Comparison of ENCODE assay signal across 35 cellular contexts in the genomic region with DNA sequence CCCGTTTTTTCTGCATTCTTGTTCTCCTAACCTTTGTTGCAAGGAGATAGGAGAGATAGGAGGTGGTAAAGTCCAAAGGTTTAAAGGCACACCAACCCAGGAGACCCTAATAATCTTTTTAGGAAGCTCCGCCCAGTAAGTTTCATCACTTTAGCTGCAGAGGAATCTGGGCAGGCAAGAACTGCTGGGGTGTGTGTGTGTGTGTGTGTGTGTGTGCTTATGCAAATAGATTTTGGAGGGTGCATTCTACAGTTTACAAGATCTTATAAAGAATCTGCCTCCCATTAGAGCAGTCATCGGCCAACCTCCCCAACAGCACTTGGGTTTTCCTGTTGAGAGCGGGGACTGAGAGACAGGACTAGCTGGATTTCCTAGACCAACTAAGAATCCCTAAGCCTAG. TPM values are rescaled to one million over a fixed set of nuclear protein-coding genes. Genes with fewer than 3 reads are reported as not detected.
DNase-seq lines count a peak whose midpoint lies in the region; ATAC-seq and TF ChIP-seq lines count a peak whose summit lies in the region.
"Had no signal": no experiment of that assay in that cellular context is flagged by ENCODE, and none has a peak within 500 bp of the region (broad histone marks: within the 10 kb centered on the region; RNA-seq: fewer than 3 reads in every experiment).

No MANE protein-coding gene starts in this region.

- H3K27me3 ChIP-seq in A673 (replicated peaks; ENCODE audit: insufficient read depth, low read depth, low read length, poor library complexity) (peaks cover 4% of the 10 kb centered on the region), GM23338 (ENCODE audit: insufficient read depth) (no peaks in the 10 kb centered on the region), hepatocyte (no peaks in the 10 kb centered on the region), transverse colon (peaks cover 7% of the 10 kb centered on the region)
- H3K27me3 ChIP-seq: adrenal gland, body of pancreas, heart left ventricle, ovary had no signal

- peaks cover 7% of the 10 kb centered on the region; the same call in 2 of the 3 replicates for H3K4me1 Mint-ChIP-seq in GM23338

- H3K4me2 ChIP-seq in GM23338 (no peak overlapping the region), hepatocyte (no peak overlapping the region)
- H3K4me2 ChIP-seq: A549, smooth muscle cell had no signal

- BruUV-seq in A673 (replicated peaks; lab: Mats Ljungman, UMichigan): no TSS peak

- no peak for TF ChIP-seq POLR2A in transverse colon (IDR thresholded peaks at IDR 0.05)

- H3K4me3 ChIP-seq in A673 (ENCODE audit: low read depth, low read length, poor library complexity, severe bottlenecking): no peak overlapping the region
- H3K4me3 ChIP-seq in GM23338: no peak overlapping the region
- peak overlapping the region; percentile 24; the same call in 1 of the 2 replicates for H3K4me3 ChIP-seq in SK-N-MC
- no peak overlapping the region for H3K4me3 ChIP-seq in hepatocyte
- no peak overlapping the region for H3K4me3 ChIP-seq in transverse colon
- H3K4me3 ChIP-seq: A549, adrenal gland, body of pancreas, heart left ventricle, ovary, smooth muscle cell had no signal

- H3K27ac ChIP-seq in A673 (ENCODE audit: low read depth, low read length, poor library complexity, severe bottlenecking) (no peak overlapping the region), GM23338 (ENCODE audit: low read depth) (no peak overlapping the region), SK-N-MC (peak overlapping the region; percentile 85), hepatocyte (no peak overlapping the region), transverse colon (no peak overlapping the region)
- H3K27ac ChIP-seq: A549, adrenal gland, body of pancreas, foreskin keratinocyte, heart left ventricle, ovary had no signal

- intact Hi-C loops in A673 (cut with micrococcal nuclease; ENCODE audit: unreplicated experiment) (no loop called here), transverse colon (cut with DNase I; ENCODE audit: low total_unique reads) (no loop called here)

- no peak overlapping the region for H3K4me3 Mint-ChIP-seq in GM23338
- H3K4me3 Mint-ChIP-seq: activated B cell treated with CpG ODN at 0.5 μM for 24 hours; activated T-cell treated with anti-CD3 and anti-CD28 coated beads, Interleukin-2, amount 50 U/mL, for 4 hours; nephron progenitor cell; stimulated activated naive CD8-positive, alpha-beta T cell treated with anti-CD3 and anti-CD28 coated beads, Interleukin-15, amount 100 ng/mL, for 72 hours had no signal

- H2AFZ ChIP-seq in GM23338 (peak overlapping the region; percentile 53), hepatocyte (no peak overlapping the region)

- WGBS in hepatocyte (ENCODE audit: low lambda C conversion rate, missing lambda C conversion rate): 45% methylated on average over 4 of the region's 4 CpGs
- WGBS in transverse colon (ENCODE audit: low coverage in 1 of 2), 2 donors: 78% methylated on average over 4 of the region's 4 CpGs; no CpG with 5 or more reads in 1 of the 2 donors

- TF ChIP-seq EP300 in transverse colon (IDR thresholded peaks at IDR 0.05; ENCODE audit: low read depth): no peak

- H3K79me2 ChIP-seq in GM23338 (replicated peaks; ENCODE audit: insufficient read depth) (no peaks in the 10 kb centered on the region), hepatocyte (no peaks in the 10 kb centered on the region)

- CTCF ChIA-PET in A673 (lab: Charles Lee): no interaction called here

- H3K36me3 ChIP-seq in A673 (ENCODE audit: insufficient read depth, low read length, poor library complexity, severe bottlenecking): no peaks in the 10 kb centered on the region
- H3K36me3 ChIP-seq in GM23338 (ENCODE audit: insufficient read depth): no peaks in the 10 kb centered on the region
- no peaks in the 10 kb centered on the region for H3K36me3 ChIP-seq in SK-N-MC (ENCODE audit: insufficient read depth, low read length)
- no peaks in the 10 kb centered on the region for H3K36me3 ChIP-seq in hepatocyte (replicated peaks; ENCODE audit: insufficient read depth, low read depth)
- H3K36me3 ChIP-seq in transverse colon: no peaks in the 10 kb centered on the region
- H3K36me3 ChIP-seq: adrenal gland, heart left ventricle, ovary had no signal

- no peaks in the 10 kb centered on the region for H4K20me1 ChIP-seq in GM23338 (replicated peaks; ENCODE audit: insufficient read depth)
- no peaks in the 10 kb centered on the region for H4K20me1 ChIP-seq in hepatocyte (ENCODE audit: insufficient read depth, poor library complexity, severe bottlenecking)

- no peak overlapping the region; the same call in 1 of the 2 replicates for H3K27ac Mint-ChIP-seq in GM23338
- H3K27ac Mint-ChIP-seq: activated B cell treated with CpG ODN at 0.5 μM for 24 hours; nephron progenitor cell; stimulated activated naive CD8-positive, alpha-beta T cell treated with anti-CD3 and anti-CD28 coated beads, Interleukin-15, amount 100 ng/mL, for 72 hours had no signal

- in situ Hi-C loops in transverse colon (cut with MboI; ENCODE audit: low pct_ligation_motif_present in 1 of 4, low pct_unique_long_range_greater_than_20kb in 1 of 4, low sequenced_read_pairs in 3 of 4): no loop called here

- no peaks in the 10 kb centered on the region for H3K9me3 Mint-ChIP-seq in GM23338
- H3K9me3 Mint-ChIP-seq: activated B cell treated with CpG ODN at 0.5 μM for 24 hours; activated T-cell treated with anti-CD3 and anti-CD28 coated beads, Interleukin-2, amount 50 U/mL, for 4 hours; nephron progenitor cell; stimulated activated naive CD8-positive, alpha-beta T cell treated with anti-CD3 and anti-CD28 coated beads, Interleukin-15, amount 100 ng/mL, for 72 hours had no signal

- no peaks in the 10 kb centered on the region for H3F3A ChIP-seq in GM23338 (replicated peaks; ENCODE audit: low read depth)

- ATAC-seq in GM23338 (no peak; the same call in 2 of the 3 replicates), HG02642 (IDR thresholded peaks at IDR 0.05; ENCODE audit: poor library complexity, unreplicated experiment) (no peak)
- ATAC-seq: A549; activated T-cell treated with anti-CD3 and anti-CD28 coated beads, Interleukin-2, amount 50 U/mL, for 4 hours; body of pancreas; foreskin keratinocyte; heart left ventricle; left cardiac atrium; stimulated activated naive CD8-positive, alpha-beta T cell treated with anti-CD3 and anti-CD28 coated beads, Interleukin-15, amount 100 ng/mL, for 72 hours had no signal

- H3K9me2 ChIP-seq in GM23338 (ENCODE audit: insufficient read depth): no peaks in the 10 kb centered on the region; the same call in 1 of the 2 replicates
- H3K9me2 ChIP-seq in hepatocyte (replicated peaks; ENCODE audit: insufficient read depth): no peaks in the 10 kb centered on the region

- no peaks in the 10 kb centered on the region for H3K36me3 Mint-ChIP-seq in GM23338 (ENCODE audit: low read depth)

- peaks cover 4% of the 10 kb centered on the region for H3K27me3 Mint-ChIP-seq in GM23338 (ENCODE audit: insufficient read depth, low read depth, poor library complexity)
- H3K27me3 Mint-ChIP-seq: activated B cell treated with CpG ODN at 0.5 μM for 24 hours had no signal

- POLR2A ChIA-PET in A673 (lab: Charles Lee; ENCODE audit: low non-redundant PET): no interaction called here

- H3K4me1 ChIP-seq in A673 (ENCODE audit: insufficient read depth, low read length, poor library complexity, severe bottlenecking): no peaks in the 10 kb centered on the region
- no peaks in the 10 kb centered on the region for H3K4me1 ChIP-seq in GM23338 (ENCODE audit: insufficient read depth)
- peaks cover 3% of the 10 kb centered on the region for H3K4me1 ChIP-seq in hepatocyte (ENCODE audit: insufficient read depth)
- peaks cover 0 to 4% (median 0%) of the 10 kb centered on the region in 4 donors for H3K4me1 ChIP-seq in transverse colon
- H3K4me1 ChIP-seq: A549, adrenal gland, body of pancreas, foreskin keratinocyte had no signal

- DNase-seq in A673 (ENCODE audit: low spot score) (peak; percentile 9), GM23338 (ENCODE audit: low spot score) (peak; percentile 14), SK-N-MC (ENCODE audit: low read depth, low spot score) (peak; percentile 60), hepatocyte (ENCODE audit: low spot score) (peak; percentile 48), kidney glomerular epithelial cell (lab: John Stamatoyannopoulos, UW) (no peak), transverse colon (no peak), KG1 (lab: John Stamatoyannopoulos, UW) (no peak)
- DNase-seq: activated B cell treated with CpG ODN at 0.5 μM for 24 hours; activated CD4-positive, alpha-beta T cell treated with anti-CD3 and anti-CD28 coated beads, Interleukin-2, amount 50 U/mL, for 1 hour; activated T-cell treated with anti-CD3 and anti-CD28 coated beads, Interleukin-2, amount 50 U/mL, for 4 hours; adrenal gland; body of pancreas; foreskin keratinocyte; GF-D8; heart left ventricle; IMR-90; left cardiac atrium; mammary epithelial cell; NCI-H1105 treated with DMSO at 0.1 percent for 48 hours; NCI-H2029; NCI-H69; nephron progenitor cell; ovary; retina; stimulated activated CD4-positive, alpha-beta T cell treated with anti-CD3 and anti-CD28 coated beads, Interleukin-1b, Interleukin-23, amount 100 ng/mL, for 48 hours; stimulated activated CD8-positive, alpha-beta memory T cell treated with anti-CD3 and anti-CD28 coated beads, Interleukin-4, amount 100 ng/mL, for 48 hours; stimulated activated naive CD8-positive, alpha-beta T cell treated with anti-CD3 and anti-CD28 coated beads, Interleukin-15, amount 100 ng/mL, for 72 hours; T1000 had no signal

- no peak overlapping the region for H3K9ac ChIP-seq in SK-N-MC (ENCODE audit: insufficient read length)

- H3K9me3 ChIP-seq in A673 (ENCODE audit: low read depth, low read length, poor library complexity, severe bottlenecking): no peaks in the 10 kb centered on the region
- H3K9me3 ChIP-seq in SK-N-MC (ENCODE audit: low read depth, low read length): no peaks in the 10 kb centered on the region
- H3K9me3 ChIP-seq in hepatocyte (ENCODE audit: low read depth): no peaks in the 10 kb centered on the region
- no peaks in the 10 kb centered on the region for H3K9me3 ChIP-seq in transverse colon
- H3K9me3 ChIP-seq: A549, adrenal gland, body of pancreas, heart left ventricle, ovary had no signal

- no peak for TF ChIP-seq CTCF in A673 (conservative IDR thresholded peaks at IDR 0.05; ENCODE audit: low read depth, low read length)
- TF ChIP-seq CTCF in GM23338 (conservative IDR thresholded peaks at IDR 0.05; ENCODE audit: low read depth in 2 of 2): no peak
- no peak for TF ChIP-seq CTCF in hepatocyte (IDR thresholded peaks at IDR 0.05; ENCODE audit: poor library complexity)
- TF ChIP-seq CTCF in transverse colon (IDR thresholded peaks at IDR 0.05): no peak

RNA-seq across cellular contexts. Expression of a gene that starts 3.9 kb away (rescaled TPM):
- not detected in 2 replicates for total RNA-seq in A673 (2021)
- total RNA-seq in GM23338 (2014; rRNA removed; shearing (Covaris generic)): not detected in 2 replicates
- not detected in 2 replicates for polyA plus RNA-seq in GM23338 (2016; fragmentation: Nextera tagmentation; extraction: Ambion mirVana)
- not detected in 2 replicates for total RNA-seq in hepatocyte
- polyA plus RNA-seq in hepatocyte: 0.49 and 0.50 TPM in 2 replicates
- total RNA-seq in transverse colon: 1 to 10 TPM in 2 of 4 donors, not detected in 2; 1.6 to 4.4 TPM
- total RNA-seq: epithelial cell of proximal tubule, foreskin keratinocyte, IMR-90, mammary epithelial cell, OCI-LY7 had no signal
- polyA plus RNA-seq: A549, BJ, foreskin keratinocyte, IMR-90, mammary epithelial cell had no signal

RNA-seq across cellular contexts. Expression of a gene that starts 5.7 kb away (rescaled TPM):
- total RNA-seq in A673 (2021): not detected in 2 replicates
- total RNA-seq in GM23338 (2014; rRNA removed; shearing (Covaris generic)): not detected in 2 replicates
- polyA plus RNA-seq in GM23338 (2016; fragmentation: Nextera tagmentation; extraction: Ambion mirVana): not detected in 2 replicates
- 0.28 and 0.37 TPM in 2 replicates for total RNA-seq in hepatocyte
- polyA plus RNA-seq in hepatocyte: not detected in 2 replicates
- not detected for total RNA-seq in transverse colon
- total RNA-seq: activated B cell treated with CpG ODN at 0.5 μM for 24 hours, adrenal gland, body of pancreas, cerebellum, epithelial cell of proximal tubule, foreskin keratinocyte, heart left ventricle, IMR-90, left cardiac atrium, mammary epithelial cell, OCI-LY7, ovary, smooth muscle cell had no signal
- polyA plus RNA-seq: A549, adrenal gland, BJ, foreskin keratinocyte, heart left ventricle, IMR-90, mammary epithelial cell, ovary had no signal

Comparison
In these comparisons a context has a peak if more than half of its experiments do, and no peak if none do; other contexts are left out.
1. DNase-seq: peak in A673 (single experiment), GM23338 (single experiment), SK-N-MC (single experiment) and hepatocyte (single experiment); none in kidney glomerular epithelial cell (single experiment), transverse colon (single experiment) and KG1 (single experiment).